Comparison of ENCODE assay signal across 1 cellular context in the genomic region with DNA sequence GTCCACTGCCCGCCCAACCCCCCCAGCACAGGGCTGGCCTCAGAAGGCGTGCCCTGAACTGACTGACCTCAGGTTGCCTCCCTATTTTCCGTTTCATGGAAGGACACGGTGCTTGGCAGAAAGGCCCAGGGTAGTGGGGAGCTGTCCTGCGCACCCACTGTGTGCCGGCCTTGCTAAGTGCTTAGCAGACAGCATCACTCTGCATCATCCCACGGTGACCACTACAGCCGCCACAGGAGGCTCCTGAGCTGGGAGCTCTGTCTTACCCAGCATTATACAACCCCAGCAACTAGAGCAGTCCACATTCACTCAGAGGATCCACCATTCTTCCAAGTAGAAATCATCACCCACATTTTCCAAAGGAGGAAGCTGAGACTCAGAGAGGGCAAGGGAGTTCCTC.
TF ChIP-seq lines count a peak whose summit lies in the region.

No MANE protein-coding gene starts in this region.

TF ChIP-seq in IMR-90, 13 proteins besides CTCF, POLR2A, EP300 and RAD21:
- TF ChIP-seq MXI1 (IDR thresholded peaks at IDR 0.05; ENCODE audit: borderline replicate concordance, low read depth, low read length), result no peak
- no peak for TF ChIP-seq MAFK (IDR thresholded peaks at IDR 0.05; ENCODE audit: low read depth, low read length)
- no peak for TF ChIP-seq RCOR1 (IDR thresholded peaks at IDR 0.05; ENCODE audit: insufficient replicate concordance, low read length)
- TF ChIP-seq, protein P1, sequence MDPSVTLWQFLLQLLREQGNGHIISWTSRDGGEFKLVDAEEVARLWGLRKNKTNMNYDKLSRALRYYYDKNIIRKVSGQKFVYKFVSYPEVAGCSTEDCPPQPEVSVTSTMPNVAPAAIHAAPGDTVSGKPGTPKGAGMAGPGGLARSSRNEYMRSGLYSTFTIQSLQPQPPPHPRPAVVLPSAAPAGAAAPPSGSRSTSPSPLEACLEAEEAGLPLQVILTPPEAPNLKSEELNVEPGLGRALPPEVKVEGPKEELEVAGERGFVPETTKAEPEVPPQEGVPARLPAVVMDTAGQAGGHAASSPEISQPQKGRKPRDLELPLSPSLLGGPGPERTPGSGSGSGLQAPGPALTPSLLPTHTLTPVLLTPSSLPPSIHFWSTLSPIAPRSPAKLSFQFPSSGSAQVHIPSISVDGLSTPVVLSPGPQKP (IDR thresholded peaks at IDR 0.05; ENCODE audit: borderline replicate concordance, low read depth, low read length), result no peak
- no peak for TF ChIP-seq SMC3 (IDR thresholded peaks at IDR 0.05; ENCODE audit: low read depth, low read length)
- TF ChIP-seq CHD1 (IDR thresholded peaks at IDR 0.05; ENCODE audit: low read depth, low read length), result no peak
